ENCODE assay signal across 5 cellular contexts in the genomic region with DNA sequence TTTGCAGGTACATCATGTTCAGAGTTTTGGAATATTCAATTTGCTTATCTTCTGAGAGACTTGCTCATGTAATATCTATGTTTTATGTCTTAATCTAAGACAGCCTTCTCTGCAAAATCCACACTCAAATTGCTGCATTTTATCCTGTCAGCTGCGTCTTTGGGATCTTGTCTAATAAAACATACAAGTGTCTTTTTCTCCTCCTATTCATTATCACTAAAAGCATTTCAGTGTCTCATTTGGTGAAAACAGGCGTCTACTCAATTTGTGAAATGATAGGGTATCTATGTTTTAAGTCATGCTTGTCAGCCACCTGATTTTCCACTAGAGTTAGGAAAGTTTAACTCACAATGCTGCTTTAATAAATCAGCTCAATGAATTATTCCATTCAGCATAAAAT.
"Had no signal": no experiment of that assay in that cellular context is flagged by ENCODE, and none has a peak within 500 bp of the region (broad histone marks: within the 10 kb centered on the region; RNA-seq: fewer than 3 reads in every experiment).

No MANE protein-coding gene starts in this region.

- H2AFZ ChIP-seq: GM23248 had no signal

- DNase-seq: GM23248, GOT3, H9, HCEC 1CT, IMR-90 had no signal

- H3K9ac ChIP-seq: GM23248 had no signal

- H3K27ac ChIP-seq: GM23248 had no signal

- H3K4me3 ChIP-seq: GM23248 had no signal
